ENCODE assay signal across 19 cellular contexts in genomic region chr1:42315500-42315899, GRCh38. TPM values are rescaled to one million over a fixed set of nuclear protein-coding genes. Genes with fewer than 3 reads are reported as not detected.
DNase-seq lines count a peak whose midpoint lies in the region; ATAC-seq, FAIRE-seq and TF ChIP-seq lines count a peak whose summit lies in the region.
"Had no signal": no experiment of that assay in that cellular context is flagged by ENCODE, and none has a peak within 500 bp of the region (broad histone marks: within the 10 kb centered on the region; RNA-seq: fewer than 3 reads in every experiment).

No MANE protein-coding gene starts in this region.

- no peak overlapping the region for H2AFZ ChIP-seq in HepG2 (ENCODE audit: low read length)

- in situ Hi-C loops in HepG2 (cut with HindIII; ENCODE audit: extremely low pct_ligation_motif_present, low pct_unique_long_range_greater_than_20kb), result no loop called here

- no peaks in the 10 kb centered on the region for H3K27me3 ChIP-seq in CD4-positive, alpha-beta T cell (ENCODE audit: control insufficient read depth, insufficient read depth, low read length)
- H3K27me3 ChIP-seq in HepG2 (ENCODE audit: control insufficient read depth in 1 of 2, insufficient read depth in 2 of 2, low read length in 2 of 2) (no peaks in the 10 kb centered on the region), neutrophil (no peaks in the 10 kb centered on the region)
- H3K27me3 ChIP-seq: BE2C had no signal

- peaks cover 96% of the 10 kb centered on the region for H3K4me1 Mint-ChIP-seq in CD4-positive, alpha-beta T cell (ENCODE audit: low read depth)
- H3K4me1 Mint-ChIP-seq in T-helper 17 cell, result peaks cover 74% of the 10 kb centered on the region

- peak overlapping the region; percentile 48 for H3K4me2 ChIP-seq in HepG2 (ENCODE audit: low read depth, low read length)

- peaks cover 97% of the 10 kb centered on the region for H3K79me2 ChIP-seq in HepG2 (ENCODE audit: insufficient read depth, low read length)

- H3K9me3 Mint-ChIP-seq in CD4-positive, alpha-beta T cell, result no peaks in the 10 kb centered on the region
- H3K9me3 Mint-ChIP-seq: CD4-positive, CD25-positive, alpha-beta regulatory T cell had no signal

- POLR2A ChIA-PET in CD4-positive, alpha-beta T cell (lab: Charles Lee), result interaction anchor here (0.9 to 1.3 kb wide), 2 partner anchors 16 to 19 kb away, joined by 3 read pairs; partner anchors contain the start of gene FOXJ3
- POLR2A ChIA-PET in HepG2 (lab: Yijun Ruan, JAX), result interaction anchor here (1.0 kb wide), 1 partner anchor 141 kb away, joined by 3 read pairs; the partner anchor contains the start of gene PPCS

- peaks cover 87% of the 10 kb centered on the region for H3K4me1 ChIP-seq in HepG2 (ENCODE audit: insufficient read depth, low read length)
- peaks cover 22 to 35% of the 10 kb centered on the region in 2 experiments for H3K4me1 ChIP-seq in neutrophil (ENCODE audit: control insufficient read depth in 1 of 2, insufficient read depth in 1 of 2, low read depth in 1 of 2, low read length in 1 of 2)
- H3K4me1 ChIP-seq: BE2C had no signal

- 2% methylated on average over 2 of the region's 2 CpGs for WGBS in HepG2 (ENCODE audit: low lambda C conversion rate)

- peaks cover 8% of the 10 kb centered on the region for H3K36me3 Mint-ChIP-seq in CD4-positive, alpha-beta T cell (ENCODE audit: low read depth)
- H3K36me3 Mint-ChIP-seq in T-helper 17 cell (ENCODE audit: low read depth), result no peaks in the 10 kb centered on the region

- FAIRE-seq in HepG2 (lab: Jason Lieb, UNC), result peak; percentile 73

- no peak for TF ChIP-seq EP300 in HepG2 (IDR thresholded peaks at IDR 0.05; ENCODE audit: low read depth in 2 of 2, low read length in 2 of 2)
- no peak for TF ChIP-seq EP300 in HepG2 (CRISPR knock-in tag; IDR thresholded peaks at IDR 0.05; ENCODE audit: borderline replicate concordance)

- intact Hi-C loops in CD4-positive, alpha-beta T cell (cut with DNase I, micrococcal nuclease), result loop anchor here in 1 of 2 experiments (2.0 to 10.0 kb wide), 2 partner anchors 19 to 449 kb away; partner anchors contain the start of genes C1orf50, FOXJ3 and P3H1
- intact Hi-C loops in HepG2 (cut with micrococcal nuclease; ENCODE audit: unreplicated experiment), result no loop called here

- CTCF ChIA-PET in CD4-positive, alpha-beta T cell (lab: Charles Lee), result interaction anchor here (0.9 to 1.2 kb wide), 3 partner anchors 8 to 14 kb away, joined by 3 read pairs; no protein-coding TSS in a partner anchor
- CTCF ChIA-PET in HepG2 (lab: Yijun Ruan, JAX; ENCODE audit: low intra/inter-chr PET ratio, low total read pairs), result no interaction called here

- BruUV-seq in HepG2 (replicated peaks; lab: Mats Ljungman, UMichigan), result no TSS peak

- TF ChIP-seq POLR2A in HepG2 (IDR thresholded peaks at IDR 0.05; ENCODE audit: insufficient read depth in 1 of 2, low read depth in 2 of 2, low read length in 2 of 2), result no peak

- H4K20me1 ChIP-seq in HepG2 (ENCODE audit: insufficient read depth, low read length), result peaks cover 32% of the 10 kb centered on the region

- peaks cover 0 to 1% of the 10 kb centered on the region in 2 experiments; a peak in 1 of 5 replicates for H3K36me3 ChIP-seq in HepG2 (replicated peaks in 1 of 2; ENCODE audit: control insufficient read depth in 1 of 2, insufficient read depth in 2 of 2, low read length in 2 of 2)
- peaks cover 1% of the 10 kb centered on the region for H3K36me3 ChIP-seq in neutrophil
- H3K36me3 ChIP-seq: BE2C had no signal

- H3K4me3 Mint-ChIP-seq in CD4-positive, alpha-beta T cell, result no peak overlapping the region
- H3K4me3 Mint-ChIP-seq in T-helper 17 cell, result peak overlapping the region; percentile 43

- no peak for ATAC-seq in CD4-positive, alpha-beta T cell (ENCODE audit: poor library complexity)
- no peak for ATAC-seq in T-helper 17 cell
- peak; percentile 80 for ATAC-seq in HepG2
- no peak for ATAC-seq in HG02938 (IDR thresholded peaks at IDR 0.05; ENCODE audit: unreplicated experiment)
- ATAC-seq: HCT116, Panc1 had no signal

- no peaks in the 10 kb centered on the region for H3K27me3 Mint-ChIP-seq in CD4-positive, alpha-beta T cell
- H3K27me3 Mint-ChIP-seq in T-helper 17 cell, result no peaks in the 10 kb centered on the region
- H3K27me3 Mint-ChIP-seq: CD4-positive, CD25-positive, alpha-beta regulatory T cell had no signal

- DNase-seq in CD4-positive, alpha-beta T cell, result no peak
- no peak for DNase-seq in T-helper 17 cell
- peak; percentile 56 for DNase-seq in HepG2 (ENCODE audit: low spot score)
- DNase-seq in NCI-H82 (lab: John Stamatoyannopoulos, UW), result no peak
- no peak for DNase-seq in DMS79 treated with DMSO at 0.1 percent for 48 hours (lab: John Stamatoyannopoulos, UW)
- no peak for DNase-seq in NCI-H1048 (lab: John Stamatoyannopoulos, UW)
- DNase-seq: BE2C; Caco-2; CD4-positive, CD25-positive, alpha-beta regulatory T cell; GOT3; NCI-H1092 treated with DMSO at 0.1 percent for 48 hours; NCI-H146; NCI-H2029; NCI-H524; NCI-H774 had no signal

- no peak overlapping the region for H3K27ac ChIP-seq in CD4-positive, alpha-beta T cell (ENCODE audit: low read depth, low read length)
- H3K27ac ChIP-seq in HepG2 (ENCODE audit: extremely low read length, insufficient read depth, low read length) (peak overlapping the region; percentile 68), neutrophil (peak overlapping the region; percentile 24)

- peak overlapping the region; percentile 28 for H3K27ac Mint-ChIP-seq in CD4-positive, alpha-beta T cell
- no peak overlapping the region for H3K27ac Mint-ChIP-seq in T-helper 17 cell

- H3K9ac ChIP-seq in HepG2 (ENCODE audit: insufficient read depth, low read depth, low read length), result peak overlapping the region; percentile 18; the same call in 1 of the 2 replicates

- no peak for TF ChIP-seq CTCF in CD4-positive, alpha-beta T cell (IDR thresholded peaks at IDR 0.05)
- TF ChIP-seq CTCF in HepG2 (CRISPR knock-in tag; IDR thresholded peaks at IDR 0.05) (no peak), neutrophil (IDR thresholded peaks at IDR 0.05) (no peak)

- TF ChIP-seq RAD21 in HepG2 (CRISPR knock-in tag; IDR thresholded peaks at IDR 0.05), result no peak

- no peaks in the 10 kb centered on the region for H3K9me3 ChIP-seq in CD4-positive, alpha-beta T cell (ENCODE audit: control insufficient read depth, low read length)
- H3K9me3 ChIP-seq in T-helper 17 cell (ENCODE audit: control insufficient read depth, low read length, poor library complexity, severe bottlenecking) (no peaks in the 10 kb centered on the region), HepG2 (ENCODE audit: low read length) (no peaks in the 10 kb centered on the region), neutrophil (no peaks in the 10 kb centered on the region)
- H3K9me3 ChIP-seq: BE2C, Caco-2 had no signal

- peak overlapping the region in 1 of 3 experiments; percentile 26; a peak in 1 of 6 replicates for H3K4me3 ChIP-seq in HepG2 (replicated peaks in 1 of 3; ENCODE audit: insufficient read depth in 1 of 3, low read depth in 2 of 3, low read length in 3 of 3)
- no peak overlapping the region for H3K4me3 ChIP-seq in neutrophil (ENCODE audit: low read depth in 1 of 2, low read length in 1 of 2)

TF ChIP-seq in HepG2, 621 proteins besides CTCF, POLR2A, EP300 and RAD21 (continues in another document):
- TF ChIP-seq ELF4 (CRISPR knock-in tag; IDR thresholded peaks at IDR 0.05; ENCODE audit: borderline replicate concordance) (no peak), CREB1 (IDR thresholded peaks at IDR 0.05) (no peak), CREB1 (CRISPR knock-in tag; IDR thresholded peaks at IDR 0.05) (peak; percentile 58), EZH2 (conservative IDR thresholded peaks at IDR 0.05; ENCODE audit: low read depth, low read length) (no peak), CREM (IDR thresholded peaks at IDR 0.05) (peak; percentile 38; the same call in 1 of the 2 replicates), CREM (CRISPR knock-in tag; IDR thresholded peaks at IDR 0.05) (no peak), ZFP36L2 (CRISPR knock-in tag; IDR thresholded peaks at IDR 0.05) (no peak)
- TF ChIP-seq, protein P1, sequence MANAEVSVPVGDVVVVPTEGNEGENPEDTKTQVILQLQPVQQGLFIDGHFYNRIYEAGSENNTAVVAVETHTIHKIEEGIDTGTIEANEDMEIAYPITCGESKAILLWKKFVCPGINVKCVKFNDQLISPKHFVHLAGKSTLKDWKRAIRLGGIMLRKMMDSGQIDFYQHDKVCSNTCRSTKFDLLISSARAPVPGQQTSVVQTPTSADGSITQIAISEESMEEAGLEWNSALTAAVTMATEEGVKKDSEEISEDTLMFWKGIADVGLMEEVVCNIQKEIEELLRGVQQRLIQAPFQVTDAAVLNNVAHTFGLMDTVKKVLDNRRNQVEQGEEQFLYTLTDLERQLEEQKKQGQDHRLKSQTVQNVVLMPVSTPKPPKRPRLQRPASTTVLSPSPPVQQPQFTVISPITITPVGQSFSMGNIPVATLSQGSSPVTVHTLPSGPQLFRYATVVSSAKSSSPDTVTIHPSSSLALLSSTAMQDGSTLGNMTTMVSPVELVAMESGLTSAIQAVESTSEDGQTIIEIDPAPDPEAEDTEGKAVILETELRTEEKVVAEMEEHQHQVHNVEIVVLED (CRISPR knock-in tag; IDR thresholded peaks at IDR 0.05; ENCODE audit: borderline replicate concordance), result peak; percentile 38; the same call in 1 of the 2 replicates

RNA-seq across cellular contexts. Expression of gene FOXJ3, which starts 19.5 kb away (rescaled TPM):
- total RNA-seq in CD4-positive, alpha-beta T cell, result 10 to 100 TPM; 73.1 to 74.9 TPM
- total RNA-seq in T-helper 17 cell, result 10 to 100 TPM; 89.1 to 93.5 TPM
- total RNA-seq in HepG2 (2016; rRNA removed; fragmentation: Illumina TruSeq; extraction: Trizol), result 15.4 and 16.6 TPM in 2 replicates
- total RNA-seq in HepG2 (2016; cell fraction: cytosol; rRNA removed; fragmentation: Illumina TruSeq; extraction: Trizol; ENCODE audit: low read depth), result 55.7 and 60.3 TPM in 2 replicates
- total RNA-seq in HepG2 (2016; cell fraction: insoluble cytoplasmic fraction; rRNA removed; fragmentation: Illumina TruSeq; extraction: Trizol), result 15.5 and 17.0 TPM in 2 replicates
- 13.6 and 15.8 TPM in 2 replicates for total RNA-seq in HepG2 (2016; cell fraction: membrane; rRNA removed; fragmentation: Illumina TruSeq; extraction: Trizol)
- total RNA-seq in HepG2 (2016; cell fraction: nucleus; rRNA removed; fragmentation: Illumina TruSeq; extraction: Trizol), result 25.2 and 32.7 TPM in 2 replicates
- polyA plus RNA-seq in HepG2 (2011; rRNA removed), result 33.3 and 48.5 TPM in 2 replicates
- 15.1 and 19.3 TPM in 2 replicates for polyA plus RNA-seq in HepG2 (2011; cell fraction: cytosol; rRNA removed)
- polyA plus RNA-seq in HepG2 (2011; cell fraction: nucleus; rRNA removed), result 30.9 and 34.9 TPM in 2 replicates
- 13.6 and 18.4 TPM in 2 replicates for polyA plus RNA-seq in HepG2 (2012)
- 0.29 and 0.60 TPM in 2 replicates for polyA plus RNA-seq in HepG2 (2016; cell fraction: cytosol; fragmentation: Illumina TruSeq; extraction: Trizol; ENCODE audit: low read depth)
- polyA plus RNA-seq in HepG2 (2016; cell fraction: insoluble cytoplasmic fraction; fragmentation: Illumina TruSeq; extraction: Trizol; ENCODE audit: low read depth), result 16.6 and 18.3 TPM in 2 replicates
- polyA plus RNA-seq in HepG2 (2016; cell fraction: membrane; fragmentation: Illumina TruSeq; extraction: Trizol; ENCODE audit: low read depth), result 2.1 and 2.3 TPM in 2 replicates
- polyA plus RNA-seq in HepG2 (2016; cell fraction: nucleus; fragmentation: Illumina TruSeq; extraction: Trizol; ENCODE audit: insufficient read depth, low read depth), result 26.8 and 30.6 TPM in 2 replicates
- polyA minus RNA-seq in HepG2 (2011; rRNA and poly(A)+ RNA removed; ENCODE audit: low replicate concordance), result 39.0 and 60.9 TPM in 2 replicates
- polyA minus RNA-seq in HepG2 (2011; cell fraction: cytosol; rRNA and poly(A)+ RNA removed), result 18.7 and 23.7 TPM in 2 replicates
- polyA minus RNA-seq in HepG2 (2011; cell fraction: nucleus; rRNA and poly(A)+ RNA removed), result 84.3 and 91.0 TPM in 2 replicates
